ENCODE assay signal across 25 cellular contexts in the genomic region with DNA sequence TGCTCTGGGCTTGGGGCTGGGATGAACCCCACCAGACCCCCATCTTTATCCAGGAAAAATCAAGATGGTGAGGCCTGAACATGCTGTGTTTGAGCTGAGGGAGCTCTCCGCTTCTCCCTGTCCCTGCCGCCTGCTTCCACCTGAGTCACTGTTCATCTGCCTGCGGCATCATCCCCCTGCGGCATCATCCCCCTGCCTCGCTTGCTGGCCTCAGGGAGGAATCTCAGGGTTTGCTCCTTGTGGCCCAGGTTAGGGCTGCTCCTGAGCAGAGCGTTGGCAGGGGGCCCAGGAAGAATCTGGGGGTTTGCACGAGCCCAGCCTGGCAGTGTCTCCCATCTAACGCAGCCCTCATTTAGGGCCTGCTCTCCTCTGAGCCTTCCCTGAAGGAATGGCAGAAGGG. TPM values are rescaled to one million over a fixed set of nuclear protein-coding genes. Genes with fewer than 3 reads are reported as not detected.
"Had no signal": no experiment of that assay in that cellular context is flagged by ENCODE, and none has a peak within 500 bp of the region (broad histone marks: within the 10 kb centered on the region; RNA-seq: fewer than 3 reads in every experiment).

No MANE protein-coding gene starts in this region.

- H3K4me1 Mint-ChIP-seq: endodermal cell had no signal

- H3K4me1 ChIP-seq: sigmoid colon had no signal

- H3K36me3 ChIP-seq: heart left ventricle, neutrophil, sigmoid colon, thoracic aorta, transverse colon had no signal

- H3K27ac ChIP-seq: heart left ventricle, neutrophil, sigmoid colon, skin epidermis, thoracic aorta had no signal

- H3K4me3 ChIP-seq: heart left ventricle, sigmoid colon, skin epidermis, thoracic aorta, transverse colon had no signal

- H3K9me3 ChIP-seq: neutrophil, thoracic aorta, transverse colon had no signal

- H3K27ac Mint-ChIP-seq: nephron progenitor cell; stimulated activated naive B cell treated with anti-CD40 and anti-IgM and Interleukin-4, amounts not matched to agents 10 μg/mL and 1 μg/mL and 100 μg/mL, for 72 hours; stimulated activated naive CD8-positive, alpha-beta T cell treated with anti-CD3 and anti-CD28 coated beads, Interleukin-15, amount 100 ng/mL, for 72 hours had no signal

- H3K9me3 Mint-ChIP-seq: endodermal cell; naive thymus-derived CD4-positive, alpha-beta T cell; nephron progenitor cell; stimulated activated naive B cell treated with anti-CD40 and anti-IgM and Interleukin-4, amounts not matched to agents 10 μg/mL and 1 μg/mL and 100 μg/mL, for 72 hours; stimulated activated naive CD8-positive, alpha-beta T cell treated with anti-CD3 and anti-CD28 coated beads, Interleukin-15, amount 100 ng/mL, for 72 hours had no signal

- DNase-seq: dermis blood vessel endothelial cell; effector CD4-positive, alpha-beta T cell; endodermal cell; heart left ventricle; hippocampal formation; kidney glomerular epithelial cell; naive thymus-derived CD4-positive, alpha-beta T cell; nephron progenitor cell; sigmoid colon; stimulated activated CD4-positive, alpha-beta T cell treated with anti-CD3 and anti-CD28 coated beads, Interleukin-2, amount 100 ng/mL, for 24 hours; stimulated activated CD4-positive, alpha-beta T cell treated with anti-CD3 and anti-CD28 coated beads, Interleukin-4, amount 100 ng/mL, for 4 hours; stimulated activated naive B cell treated with anti-CD40 and anti-IgM and Interleukin-4, amounts not matched to agents 10 μg/mL and 1 μg/mL and 100 μg/mL, for 72 hours; stimulated activated naive CD8-positive, alpha-beta T cell treated with anti-CD3 and anti-CD28 coated beads, Interleukin-15, amount 100 ng/mL, for 72 hours; transverse colon had no signal

- H3K36me3 Mint-ChIP-seq: naive thymus-derived CD4-positive, alpha-beta T cell; stimulated activated naive B cell treated with anti-CD40 and anti-IgM and Interleukin-4, amounts not matched to agents 10 μg/mL and 1 μg/mL and 100 μg/mL, for 72 hours had no signal

- H3K4me3 Mint-ChIP-seq: endodermal cell; naive thymus-derived CD4-positive, alpha-beta T cell; nephron progenitor cell; stimulated activated naive B cell treated with anti-CD40 and anti-IgM and Interleukin-4, amounts not matched to agents 10 μg/mL and 1 μg/mL and 100 μg/mL, for 72 hours; stimulated activated naive CD8-positive, alpha-beta T cell treated with anti-CD3 and anti-CD28 coated beads, Interleukin-15, amount 100 ng/mL, for 72 hours had no signal

- ATAC-seq: heart left ventricle; naive thymus-derived CD4-positive, alpha-beta T cell; stimulated activated naive B cell treated with anti-CD40 and anti-IgM and Interleukin-4, amounts not matched to agents 10 μg/mL and 1 μg/mL and 100 μg/mL, for 72 hours; stimulated activated naive CD8-positive, alpha-beta T cell treated with anti-CD3 and anti-CD28 coated beads, Interleukin-15, amount 100 ng/mL, for 72 hours had no signal

- H3K27me3 ChIP-seq: heart left ventricle, sigmoid colon, transverse colon had no signal

RNA-seq across cellular contexts. Expression of a gene that starts 35.4 kb away (rescaled TPM):
- total RNA-seq: dermis blood vessel endothelial cell, endothelial cell of umbilical vein, glomerular endothelial cell, liver, lung microvascular endothelial cell, mononuclear cell, osteocyte, pulmonary artery endothelial cell, subcutaneous adipose tissue had no signal
- polyA plus RNA-seq: endothelial cell of umbilical vein; liver; naive thymus-derived CD4-positive, alpha-beta T cell had no signal
